In the genomic region with DNA sequence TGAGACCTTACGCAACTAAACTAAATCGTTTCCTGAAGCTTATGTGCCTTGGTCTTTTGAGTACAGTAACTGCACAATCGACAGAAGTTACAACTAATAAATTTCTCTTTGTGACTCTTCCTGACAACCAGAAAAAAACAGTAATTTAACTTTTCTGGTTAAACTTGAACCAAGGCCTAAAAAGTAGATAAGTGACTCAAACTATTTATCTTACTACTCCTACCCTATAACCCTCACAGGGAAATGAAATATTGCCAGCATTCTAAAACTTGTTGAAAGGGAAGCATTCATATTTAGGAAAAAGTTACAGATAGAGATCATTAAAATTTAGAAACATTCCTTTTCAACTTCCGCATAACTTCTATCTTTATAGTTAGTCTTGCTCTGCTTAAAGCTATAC, we compare ENCODE assay signal across 24 cellular contexts.
DNase-seq lines count a peak whose midpoint lies in the region; FAIRE-seq and TF ChIP-seq lines count a peak whose summit lies in the region.
"Had no signal": no experiment of that assay in that cellular context is flagged by ENCODE, and none has a peak within 500 bp of the region (broad histone marks: within the 10 kb centered on the region; RNA-seq: fewer than 3 reads in every experiment).

No MANE protein-coding gene starts in this region.

- H3K27ac Mint-ChIP-seq in chondrocyte (ENCODE audit: unreplicated experiment) = peak overlapping the region; percentile 55
- H3K27ac Mint-ChIP-seq: CD4-positive, CD25-positive, alpha-beta regulatory T cell had no signal

- no peaks in the 10 kb centered on the region for H3K27me3 Mint-ChIP-seq in chondrocyte (ENCODE audit: low read depth)
- H3K27me3 Mint-ChIP-seq: CD4-positive, CD25-positive, alpha-beta regulatory T cell; IgD-negative memory B cell had no signal

- DNase-seq in M059J (ENCODE audit: low read depth) (peak; percentile 15), NOMO-1 treated with dmso at 0.1 percent for 144 hours (lab: John Stamatoyannopoulos, UW; ENCODE audit: unreplicated experiment) (peak; percentile 46), chondrocyte (ENCODE audit: low spot score) (no peak), ovary (no peak), urothelium cell line (ENCODE audit: low spot score) (no peak), NCI-H524 (lab: John Stamatoyannopoulos, UW) (no peak)
- DNase-seq: BE2C; CD4-positive, CD25-positive, alpha-beta regulatory T cell; COR-L47; DMS 273 treated with DMSO at 0.1 percent for 48 hours; DMS79 treated with DMSO at 0.1 percent for 48 hours; Karpas-422; NCI-H1092 treated with DMSO at 0.1 percent for 48 hours; NCI-H1436 treated with DMSO at 0.1 percent for 48 hours; NCI-H1930; NCI-H2227 treated with DMSO at 0.1 percent for 48 hours; NCI-H510A; NCI-H748 treated with DMSO at 0.1 percent for 48 hours; SW 1271 had no signal

- H3K36me3 Mint-ChIP-seq in chondrocyte (ENCODE audit: low read depth) = no peaks in the 10 kb centered on the region
- H3K36me3 Mint-ChIP-seq: CD4-positive, CD25-positive, alpha-beta regulatory T cell; IgD-negative memory B cell had no signal

- no peak for TF ChIP-seq POLR2A in ovary (IDR thresholded peaks at IDR 0.05)

- no peak for FAIRE-seq in urothelium cell line (lab: Jason Lieb, UNC)
- FAIRE-seq: A549, H54 had no signal

- H3K36me3 ChIP-seq in subcutaneous abdominal adipose tissue (ENCODE audit: control insufficient read depth in 5 of 5, insufficient read depth in 5 of 5, low read length in 5 of 5) (no peaks in the 10 kb centered on the region), ovary (no peaks in the 10 kb centered on the region)
- H3K36me3 ChIP-seq: BE2C, SJSA1 had no signal

- H3K4me1 Mint-ChIP-seq in chondrocyte (ENCODE audit: low read depth) = peaks cover 21% of the 10 kb centered on the region
- H3K4me1 Mint-ChIP-seq: CD4-positive, CD25-positive, alpha-beta regulatory T cell; IgD-negative memory B cell had no signal

- intact Hi-C loops in ovary (cut with DNase I) = no loop called here

- H3K4me3 ChIP-seq in subcutaneous abdominal adipose tissue (ENCODE audit: low read depth in 1 of 5, low read length in 5 of 5) (no peak overlapping the region), ovary (no peak overlapping the region)
- H3K4me3 ChIP-seq: A549, SJSA1 had no signal

- no peaks in the 10 kb centered on the region for H3K9me3 ChIP-seq in subcutaneous abdominal adipose tissue (ENCODE audit: control insufficient read depth in 5 of 5, low read length in 5 of 5)
- no peaks in the 10 kb centered on the region for H3K9me3 ChIP-seq in ovary
- H3K9me3 ChIP-seq: A549, BE2C, SJSA1 had no signal

- no peak overlapping the region for H3K9ac ChIP-seq in subcutaneous abdominal adipose tissue (ENCODE audit: low read length in 5 of 5)

- WGBS in ovary, 3 donors = 55 to 59% (median 59%) methylated on average over 4 of the region's 4 CpGs

- H3K27me3 ChIP-seq in subcutaneous abdominal adipose tissue (ENCODE audit: control insufficient read depth in 5 of 5, insufficient read depth in 4 of 5, low read length in 5 of 5) (no peaks in the 10 kb centered on the region), ovary (no peaks in the 10 kb centered on the region)
- H3K27me3 ChIP-seq: BE2C, SJSA1 had no signal

- peaks cover 0 to 6% (median 0%) of the 10 kb centered on the region in 5 donors for H3K4me1 ChIP-seq in subcutaneous abdominal adipose tissue (ENCODE audit: control insufficient read depth in 5 of 5, insufficient read depth in 5 of 5, low read length in 5 of 5)
- no peaks in the 10 kb centered on the region for H3K4me1 ChIP-seq in ovary (ENCODE audit: insufficient read depth)
- H3K4me1 ChIP-seq: A549, SJSA1 had no signal

- no peak for TF ChIP-seq EP300 in ovary (IDR thresholded peaks at IDR 0.05)

- TF ChIP-seq CTCF in chondrocyte (IDR thresholded peaks at IDR 0.05) (no peak), ovary (IDR thresholded peaks at IDR 0.05) (no peak)

- H3K27ac ChIP-seq in subcutaneous abdominal adipose tissue (ENCODE audit: low read depth, low read length) = peak overlapping the region; percentile 0
- no peak overlapping the region for H3K27ac ChIP-seq in ovary
- H3K27ac ChIP-seq: A549, SJSA1 had no signal

- H3K9me3 Mint-ChIP-seq in chondrocyte (ENCODE audit: low read depth) = no peaks in the 10 kb centered on the region

- H3K4me3 Mint-ChIP-seq in chondrocyte (ENCODE audit: unreplicated experiment) = no peak overlapping the region
- H3K4me3 Mint-ChIP-seq: CD4-positive, CD25-positive, alpha-beta regulatory T cell; IgD-negative memory B cell had no signal

Comparison
In these comparisons a context has a peak if more than half of its experiments do, and no peak if none do; other contexts are left out.
1. DNase-seq: peak in M059J (single experiment) and NOMO-1 treated with dmso at 0.1 percent for 144 hours (single experiment); none in chondrocyte (single experiment), ovary (0 of 5), urothelium cell line (single experiment) and NCI-H524 (0 of 2).